In the genomic region with DNA sequence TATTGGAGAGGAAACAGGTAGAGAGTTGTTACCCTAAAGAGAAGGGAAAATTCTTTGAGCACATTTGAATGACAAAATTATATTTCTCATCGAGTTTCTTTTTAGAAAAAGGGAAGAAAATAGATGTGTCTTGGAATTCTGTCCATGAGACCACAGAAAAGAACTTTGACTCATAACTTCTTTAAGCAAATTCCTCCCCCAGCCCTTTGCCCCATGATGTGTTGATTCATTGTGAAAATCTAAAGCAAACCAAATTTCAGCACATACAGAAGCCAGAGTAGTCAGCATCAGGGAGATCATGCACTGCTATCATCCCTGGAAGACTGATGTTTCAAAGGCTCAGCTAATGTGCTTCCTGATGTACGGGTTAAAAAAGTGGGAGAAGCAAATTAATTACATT, we compare ENCODE assay signal across 20 cellular contexts.
A peak's percentile ranks its signal among the peaks of the same experiment; 100 is the strongest.
DNase-seq lines count a peak whose midpoint lies in the region; TF ChIP-seq lines count a peak whose summit lies in the region.
"Had no signal": no experiment of that assay in that cellular context is flagged by ENCODE, and none has a peak within 500 bp of the region (broad histone marks: within the 10 kb centered on the region; RNA-seq: fewer than 3 reads in every experiment).

No MANE protein-coding gene starts in this region.

- no peak overlapping the region for H3K4me3 Mint-ChIP-seq in type B pancreatic cell
- H3K4me3 Mint-ChIP-seq: activated naive CD4-positive, alpha-beta T cell treated with anti-CD3 and anti-CD28 coated beads for 36 hours had no signal

- no peak overlapping the region for H3K4me3 ChIP-seq in skeletal muscle cell (ENCODE audit: low read depth, low read length)
- H3K4me3 ChIP-seq: BLaER1 treated with 17β-estradiol and CSF1 and Interleukin-3, amounts not matched to agents 10 nM and 100 nM; cardiac muscle cell; HAP-1; heart left ventricle; skin epidermis; tibial artery had no signal

- peaks cover 4% of the 10 kb centered on the region for H3K9me3 Mint-ChIP-seq in type B pancreatic cell

- TF ChIP-seq CTCF in type B pancreatic cell (conservative IDR thresholded peaks at IDR 0.05) = no peak

- no peaks in the 10 kb centered on the region for H3K27me3 Mint-ChIP-seq in type B pancreatic cell

- peaks cover 32% of the 10 kb centered on the region for H3K4me1 Mint-ChIP-seq in type B pancreatic cell (ENCODE audit: unreplicated experiment)

- peak; percentile 71 for DNase-seq in HCEC 1CT
- peak; percentile 56 for DNase-seq in astrocyte of the hippocampus (ENCODE audit: low read depth, low spot score)
- DNase-seq in foreskin melanocyte = peak; percentile 19
- peak; percentile 53 for DNase-seq in skeletal muscle cell (ENCODE audit: low read depth)
- no peak for DNase-seq in NCI-H446 (lab: John Stamatoyannopoulos, UW)
- no peak for DNase-seq in type B pancreatic cell (ENCODE audit: extremely low spot score, unreplicated experiment)
- no peak for DNase-seq in NCI-H2171 treated with DMSO at 0.1 percent for 48 hours (lab: John Stamatoyannopoulos, UW)
- DNase-seq in NCI-H2227 (lab: John Stamatoyannopoulos, UW; ENCODE audit: unreplicated experiment) = no peak
- DNase-seq: activated CD4-positive, alpha-beta T cell treated with anti-CD3 and anti-CD28 coated beads, Interleukin-2, amount 50 U/mL, for 1 hour; activated naive CD4-positive, alpha-beta T cell treated with anti-CD3 and anti-CD28 coated beads for 36 hours; activated T-cell treated with anti-CD3 and anti-CD28 coated beads for 4 hours; effector memory CD4-positive, alpha-beta T cell; heart left ventricle; NCI-H1694; NCI-H524; tibial artery had no signal

- H3K27ac Mint-ChIP-seq in type B pancreatic cell = no peak overlapping the region
- H3K27ac Mint-ChIP-seq: activated naive CD4-positive, alpha-beta T cell treated with anti-CD3 and anti-CD28 coated beads for 36 hours had no signal

- peaks cover 16% of the 10 kb centered on the region for H3K36me3 Mint-ChIP-seq in type B pancreatic cell

Comparison
In these comparisons a context has a peak if more than half of its experiments do, and no peak if none do; other contexts are left out.
1. DNase-seq: peak in HCEC 1CT (single experiment), astrocyte of the hippocampus (single experiment), foreskin melanocyte (single experiment) and skeletal muscle cell (single experiment); none in NCI-H446 (0 of 2), type B pancreatic cell (single experiment), NCI-H2171 treated with DMSO at 0.1 percent for 48 hours (single experiment) and NCI-H2227 (single experiment).